Comparison of ENCODE assay signal across 19 cellular contexts in the genomic region with DNA sequence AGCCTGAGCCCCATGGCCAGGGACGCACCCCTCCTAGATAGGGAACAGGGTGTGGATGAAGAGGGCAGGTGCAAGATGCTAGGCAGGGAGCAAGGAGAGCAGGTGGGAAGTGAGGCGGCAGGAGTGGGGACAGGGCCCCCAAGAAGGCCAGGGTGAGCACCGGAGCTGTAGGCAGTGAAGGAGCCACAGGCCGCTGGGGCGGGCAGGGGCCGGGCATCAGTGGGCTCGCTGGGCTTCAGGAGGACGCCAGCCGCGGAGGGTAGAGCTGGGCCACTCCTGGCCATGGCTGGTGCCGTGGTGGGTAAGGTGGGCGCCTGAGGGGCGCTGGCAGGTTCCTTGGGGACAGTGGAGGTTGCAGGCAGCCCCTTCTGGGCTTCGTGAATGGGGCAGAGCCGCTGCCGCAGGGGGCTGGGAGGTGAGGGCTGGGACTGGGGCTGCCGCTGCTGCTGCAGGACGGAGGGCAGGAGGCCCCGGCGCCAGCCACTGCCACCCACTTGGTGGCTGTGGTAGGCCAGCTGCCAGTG. TPM values are rescaled to one million over a fixed set of nuclear protein-coding genes. Genes with fewer than 3 reads are reported as not detected.
DNase-seq lines count a peak whose midpoint lies in the region; ATAC-seq, FAIRE-seq and TF ChIP-seq lines count a peak whose summit lies in the region.
"Had no signal": no experiment of that assay in that cellular context is flagged by ENCODE, and none has a peak within 500 bp of the region (broad histone marks: within the 10 kb centered on the region; RNA-seq: fewer than 3 reads in every experiment).

No MANE protein-coding gene starts in this region.

- DNase-seq in activated CD4-positive, alpha-beta T cell treated with anti-CD3 and anti-CD28 coated beads, Interleukin-2, amount 10 ng/mL, durations not matched to agents 7 days and 5 days = no peak
- no peak for DNase-seq in activated CD4-positive, alpha-beta T cell treated with anti-CD3 and anti-CD28 coated beads, Interleukin-2, amount 50 U/mL, for 4 hours
- no peak for DNase-seq in WERI-Rb-1
- DNase-seq in H1 (ENCODE audit: low read depth in 1 of 2, low spot score in 2 of 2) = no peak
- DNase-seq in osteoblast (ENCODE audit: insufficient read length, low spot score, missing footprints) = peak; percentile 66
- no peak for DNase-seq in body of pancreas
- DNase-seq in BE2C = no peak
- DNase-seq in H54 (ENCODE audit: insufficient read length, low spot score) = no peak
- DNase-seq: AML-193, DMS53, GM23248 had no signal

- TF ChIP-seq CTCF in WERI-Rb-1 (IDR thresholded peaks at IDR 0.05; ENCODE audit: low read depth, low read length) = no peak
- no peak for TF ChIP-seq CTCF in H1 (IDR thresholded peaks at IDR 0.05; ENCODE audit: control extremely low read depth in 1 of 3, insufficient read depth in 1 of 3, low read depth in 1 of 3, low read length in 3 of 3)
- no peak for TF ChIP-seq CTCF in osteoblast (IDR thresholded peaks at IDR 0.05; ENCODE audit: extremely low read depth, low read depth, low read length)
- no peak for TF ChIP-seq CTCF in body of pancreas (IDR thresholded peaks at IDR 0.05)
- no peak for TF ChIP-seq CTCF in BE2C (IDR thresholded peaks at IDR 0.05; ENCODE audit: low read depth, low read length)

- intact Hi-C loops in body of pancreas (cut with DNase I) = no loop called here

- no peak overlapping the region for H2BK120ac ChIP-seq in H1 (replicated peaks; ENCODE audit: low read depth, low read length)

- peaks cover 6% of the 10 kb centered on the region for H3K4me1 Mint-ChIP-seq in activated CD4-positive, alpha-beta T cell treated with anti-CD3 and anti-CD28 coated beads, Interleukin-2, amount 10 ng/mL, durations not matched to agents 7 days and 5 days

- no peak overlapping the region for H3K14ac ChIP-seq in H1 (ENCODE audit: insufficient read length)

- H3K4ac ChIP-seq in H1 (replicated peaks; ENCODE audit: insufficient read length, low read depth, low read length) = no peak overlapping the region

- no peaks in the 10 kb centered on the region for H3K79me2 ChIP-seq in H1 (ENCODE audit: control insufficient read depth in 1 of 2, insufficient read depth in 2 of 2, low read length in 2 of 2)
- H3K79me2 ChIP-seq in osteoblast (ENCODE audit: insufficient read depth, low read length) = no peaks in the 10 kb centered on the region

- H3K23ac ChIP-seq in H1 (ENCODE audit: insufficient read length) = no peak overlapping the region

- H3K79me1 ChIP-seq in H1 (ENCODE audit: low read depth, low read length) = no peaks in the 10 kb centered on the region

- 0 out of 2 replicates have a peak overlapping the region, but pooled peaks have one; percentile 24 for H2AK5ac ChIP-seq in H1 (ENCODE audit: low read depth, low read length)

- H3K27me3 Mint-ChIP-seq in activated CD4-positive, alpha-beta T cell treated with anti-CD3 and anti-CD28 coated beads, Interleukin-2, amount 10 ng/mL, durations not matched to agents 7 days and 5 days = peaks cover 24% of the 10 kb centered on the region

- no peak for TF ChIP-seq EP300 in H1 (IDR thresholded peaks at IDR 0.05; ENCODE audit: borderline replicate concordance in 1 of 2, low read depth in 2 of 2, low read length in 2 of 2)

- H3K9me3 ChIP-seq in WERI-Rb-1 (ENCODE audit: severe bottlenecking) = no peaks in the 10 kb centered on the region
- no peaks in the 10 kb centered on the region for H3K9me3 ChIP-seq in H1 (ENCODE audit: insufficient read depth in 2 of 2, low read depth in 1 of 2, low read length in 1 of 2)
- H3K9me3 ChIP-seq in osteoblast (ENCODE audit: low read depth, low read length) = no peaks in the 10 kb centered on the region
- no peaks in the 10 kb centered on the region for H3K9me3 ChIP-seq in body of pancreas
- H3K9me3 ChIP-seq in BE2C = no peaks in the 10 kb centered on the region
- H3K9me3 ChIP-seq: HAP-1 had no signal

- H2BK15ac ChIP-seq in H1 (ENCODE audit: low read length) = peak overlapping the region; percentile 46; the same call in 1 of the 2 replicates

- peaks cover 5% of the 10 kb centered on the region; the same call in 1 of the 2 replicates for H3K23me2 ChIP-seq in H1 (ENCODE audit: low read depth, low read length)

- H3K36me3 ChIP-seq in WERI-Rb-1 = no peaks in the 10 kb centered on the region
- H3K36me3 ChIP-seq in H1 (ENCODE audit: control insufficient read depth in 2 of 4, insufficient read depth in 4 of 4, low read length in 3 of 4) = no peaks in the 10 kb centered on the region
- H3K36me3 ChIP-seq in osteoblast (ENCODE audit: insufficient read depth, low read length) = no peaks in the 10 kb centered on the region
- no peaks in the 10 kb centered on the region for H3K36me3 ChIP-seq in body of pancreas (replicated peaks in 1 of 2; ENCODE audit: insufficient read depth in 1 of 2, low read depth in 2 of 2)
- H3K36me3 ChIP-seq in BE2C = no peaks in the 10 kb centered on the region
- H3K36me3 ChIP-seq: HAP-1 had no signal

- no peak overlapping the region; the same call in 1 of the 2 replicates for H2BK5ac ChIP-seq in H1 (ENCODE audit: low read depth, low read length)

- H3K4me3 Mint-ChIP-seq in activated CD4-positive, alpha-beta T cell treated with anti-CD3 and anti-CD28 coated beads, Interleukin-2, amount 10 ng/mL, durations not matched to agents 7 days and 5 days = no peak overlapping the region

- TF ChIP-seq POLR2A in H1 (IDR thresholded peaks at IDR 0.05; ENCODE audit: control extremely low read depth in 1 of 2, low read depth in 2 of 2, low read length in 2 of 2) = no peak
- no peak for TF ChIP-seq POLR2A in body of pancreas (IDR thresholded peaks at IDR 0.05)
- TF ChIP-seq POLR2A in H54 (IDR thresholded peaks at IDR 0.05; ENCODE audit: low read depth, low read length) = no peak

- no peak overlapping the region for H3K4me2 ChIP-seq in H1 (ENCODE audit: insufficient read depth in 1 of 2, low read depth in 2 of 2, low read length in 2 of 2)
- no peak overlapping the region for H3K4me2 ChIP-seq in osteoblast (ENCODE audit: insufficient read depth, low read length)

- H2BK20ac ChIP-seq in H1 (ENCODE audit: low read length) = no peak overlapping the region

- H4K20me1 ChIP-seq in H1 (replicated peaks in 1 of 2; ENCODE audit: control insufficient read depth in 1 of 2, insufficient read depth in 2 of 2, low read length in 2 of 2) (peaks cover 0 to 5% of the 10 kb centered on the region in 2 experiments), osteoblast (ENCODE audit: insufficient read depth, low read length) (no peaks in the 10 kb centered on the region)

- CTCF ChIA-PET in activated CD4-positive, alpha-beta T cell treated with anti-CD3 and anti-CD28 coated beads, Interleukin-2, amount 10 ng/mL, durations not matched to agents 7 days and 5 days (lab: Charles Lee) = interaction anchor here (1.5 kb wide), 1 partner anchor 15 kb away, joined by 3 read pairs; no protein-coding TSS in a partner anchor
- CTCF ChIA-PET in H1 (lab: Charles Lee; ENCODE audit: partially characterized antibody) = interaction anchor here (1.0 to 4.0 kb wide), 3 partner anchors 10 to 88 kb away, joined by 3 to 32 read pairs (median 4); partner anchors contain the start of genes BLOC1S3 and TRAPPC6A

- no peak overlapping the region for H3K18ac ChIP-seq in H1 (ENCODE audit: extremely low read depth, low read length)

- no peak overlapping the region for H2AFZ ChIP-seq in H1 (ENCODE audit: low read length)
- H2AFZ ChIP-seq in osteoblast (ENCODE audit: low read length) = no peak overlapping the region
- H2AFZ ChIP-seq: GM23248 had no signal

- no peak overlapping the region for H4K8ac ChIP-seq in H1 (ENCODE audit: extremely low read depth, insufficient read depth, low read length)

- H3K9me3 Mint-ChIP-seq in activated CD4-positive, alpha-beta T cell treated with anti-CD3 and anti-CD28 coated beads, Interleukin-2, amount 10 ng/mL, durations not matched to agents 7 days and 5 days = no peaks in the 10 kb centered on the region
- H3K9me3 Mint-ChIP-seq: CD4-positive, alpha-beta memory T cell; IgD-negative memory B cell had no signal

- no peak overlapping the region for H4K5ac ChIP-seq in H1 (ENCODE audit: insufficient read length, low read depth, low read length)

- no peak for TF ChIP-seq RAD21 in H1 (IDR thresholded peaks at IDR 0.05 in 1 of 2, conservative IDR thresholded peaks at IDR 0.05 in 1 of 2; ENCODE audit: low read depth in 2 of 2, low read length in 2 of 2)

- ATAC-seq in body of pancreas = no peak

- H4K91ac ChIP-seq in H1 (replicated peaks; ENCODE audit: insufficient read length, low read length) = no peak overlapping the region

- no peaks in the 10 kb centered on the region for H3K27me3 ChIP-seq in WERI-Rb-1 (ENCODE audit: insufficient read depth, low read depth, severe bottlenecking)
- H3K27me3 ChIP-seq in H1 (replicated peaks in 1 of 4; ENCODE audit: control insufficient read depth in 3 of 4, extremely low read depth in 1 of 4, insufficient read depth in 3 of 4, low read length in 3 of 4) = peaks cover 5 to 25% (median 19%) of the 10 kb centered on the region in 4 experiments
- H3K27me3 ChIP-seq in osteoblast (ENCODE audit: insufficient read depth, low read length) = peaks cover 17% of the 10 kb centered on the region
- H3K27me3 ChIP-seq in body of pancreas = peaks cover 0 to 4% of the 10 kb centered on the region in 2 donors
- no peaks in the 10 kb centered on the region for H3K27me3 ChIP-seq in BE2C

- no peak overlapping the region for H2BK12ac ChIP-seq in H1 (ENCODE audit: low read depth, low read length)

- H3K27ac ChIP-seq in WERI-Rb-1 (peak overlapping the region; percentile 49), H1 (ENCODE audit: low read depth, low read length) (no peak overlapping the region), osteoblast (ENCODE audit: low read depth, low read length) (no peak overlapping the region), body of pancreas (no peak overlapping the region)
- H3K27ac ChIP-seq: 22Rv1, C4-2B, GM23248 had no signal

- WGBS in H1 (ENCODE audit: extremely low coverage in 1 of 2, insufficient coverage in 1 of 2, insufficient read length in 1 of 2, insufficient replicate concordance in 2 of 2, low coverage in 1 of 2, low lambda C conversion rate in 2 of 2, missing lambda C conversion rate in 1 of 2), 2 experiments = 95% methylated on average over 20 of the region's 20 CpGs; no CpG with 5 or more reads in 1 of the 2 experiments
- 65 to 76% methylated on average over 2 to 20 of the region's 20 CpGs for WGBS in body of pancreas, 2 donors

- POLR2A ChIA-PET in activated CD4-positive, alpha-beta T cell treated with anti-CD3 and anti-CD28 coated beads, Interleukin-2, amount 10 ng/mL, durations not matched to agents 7 days and 5 days (lab: Charles Lee) = no interaction called here
- POLR2A ChIA-PET in H1 (lab: Charles Lee; ENCODE audit: partially characterized antibody) = interaction anchor here (0.8 to 3.1 kb wide), 2 partner anchors 10 to 12 kb away, joined by 3 to 14 read pairs; no protein-coding TSS in a partner anchor

- H3K36me3 Mint-ChIP-seq in activated CD4-positive, alpha-beta T cell treated with anti-CD3 and anti-CD28 coated beads, Interleukin-2, amount 10 ng/mL, durations not matched to agents 7 days and 5 days (ENCODE audit: low read depth) = no peaks in the 10 kb centered on the region
- H3K36me3 Mint-ChIP-seq: CD4-positive, alpha-beta memory T cell had no signal

- no peak overlapping the region for H3K9ac ChIP-seq in H1 (replicated peaks in 1 of 4; ENCODE audit: extremely low read depth in 1 of 4, low read depth in 3 of 4, low read length in 3 of 4)
- H3K9ac ChIP-seq: GM23248 had no signal

- H3K27ac Mint-ChIP-seq in activated CD4-positive, alpha-beta T cell treated with anti-CD3 and anti-CD28 coated beads, Interleukin-2, amount 10 ng/mL, durations not matched to agents 7 days and 5 days = peak overlapping the region; percentile 46
- H3K27ac Mint-ChIP-seq: CD4-positive, alpha-beta memory T cell had no signal

- H3K4me3 ChIP-seq in WERI-Rb-1 (ENCODE audit: low read depth, low read length) = no peak overlapping the region
- no peak overlapping the region for H3K4me3 ChIP-seq in H1 (ENCODE audit: extremely low read depth in 1 of 4, insufficient read depth in 2 of 4, low read depth in 3 of 4, low read length in 4 of 4)
- no peak overlapping the region for H3K4me3 ChIP-seq in osteoblast (ENCODE audit: insufficient read depth, low read length)
- H3K4me3 ChIP-seq in body of pancreas = no peak overlapping the region
- H3K4me3 ChIP-seq in BE2C (ENCODE audit: low read depth, low read length) = no peak overlapping the region
- H3K4me3 ChIP-seq: GM23248, HAP-1 had no signal

- peaks cover 0 to 14% (median 7%) of the 10 kb centered on the region in 4 experiments; a peak in 6 of 7 replicates for H3K4me1 ChIP-seq in H1 (replicated peaks in 1 of 4; ENCODE audit: control insufficient read depth in 3 of 4, insufficient read depth in 4 of 4, low read length in 3 of 4)
- H3K4me1 ChIP-seq in osteoblast (ENCODE audit: insufficient read depth, low read length) = peaks cover 9% of the 10 kb centered on the region
- H3K4me1 ChIP-seq in body of pancreas = peaks cover 21% of the 10 kb centered on the region
- H3K4me1 ChIP-seq in BE2C = no peaks in the 10 kb centered on the region

- H3K56ac ChIP-seq in H1 (replicated peaks; ENCODE audit: insufficient read length, low read depth, low read length) = no peak overlapping the region

- FAIRE-seq in H1 (lab: Jason Lieb, UNC) = no peak
- no peak for FAIRE-seq in H54 (lab: Jason Lieb, UNC)
- FAIRE-seq: D721Med, GM18507 had no signal

RNA-seq across cellular contexts. Expression of gene NKPD1, which starts 2.2 kb away (rescaled TPM):
- under 1 TPM in 1 of 2 experiments, not detected in 1; 0.17 TPM for total RNA-seq in activated CD4-positive, alpha-beta T cell treated with anti-CD3 and anti-CD28 coated beads, Interleukin-2, amount 10 ng/mL, durations not matched to agents 7 days and 5 days
- total RNA-seq in H1 (2021; fragmentation: NEBNext Ultra II Directional; extraction: Animal tissue kit (Norgen Biotek cat#: 25700)) = 0.38 and 0.39 TPM in 2 replicates
- polyA plus RNA-seq in H1 (2011; rRNA removed) = 0.30 and 0.55 TPM in 2 replicates
- 0.69 TPM for polyA plus RNA-seq in H1 (2011; cell fraction: cytosol; rRNA removed)
- 0.73 TPM for polyA plus RNA-seq in H1 (2011; cell fraction: nucleus; rRNA removed)
- polyA plus RNA-seq in H1 (2012, experiment 1 of 2) = 0.22 to 0.24 TPM (median 0.23 TPM) in 3 of 4 replicates, not detected in the other
- polyA plus RNA-seq in H1 (2012, experiment 2 of 2) = 0.20 TPM
- 0.22 TPM for polyA plus RNA-seq in H1 (2013, experiment 1 of 2)
- 0.26 TPM for polyA plus RNA-seq in H1 (2013, experiment 2 of 2)
- 0.22 and 0.32 TPM in 2 replicates for polyA minus RNA-seq in H1 (2011; rRNA and poly(A)+ RNA removed)
- polyA minus RNA-seq in H1 (2011; cell fraction: cytosol; rRNA and poly(A)+ RNA removed) = not detected
- polyA minus RNA-seq in H1 (2011; cell fraction: nucleus; rRNA and poly(A)+ RNA removed) = 0.80 TPM
- 0.29 TPM in 1 of 2 replicates, not detected in the other for total RNA-seq in osteoblast
- not detected for total RNA-seq in body of pancreas
- 0.17 TPM for polyA plus RNA-seq in BE2C (2012; ENCODE audit: insufficient read depth, insufficient read length, low read depth)
- total RNA-seq: HT1080 had no signal
- polyA plus RNA-seq: GM23248, IgD-negative memory B cell had no signal

RNA-seq across cellular contexts. Expression of gene TRAPPC6A, which starts 19.5 kb away (rescaled TPM):
- total RNA-seq in activated CD4-positive, alpha-beta T cell treated with anti-CD3 and anti-CD28 coated beads, Interleukin-2, amount 10 ng/mL, durations not matched to agents 7 days and 5 days = 10 to 100 TPM; 55.1 to 64.2 TPM
- 30.5 and 31.8 TPM in 2 replicates for total RNA-seq in H1 (2021; fragmentation: NEBNext Ultra II Directional; extraction: Animal tissue kit (Norgen Biotek cat#: 25700))
- polyA plus RNA-seq in H1 (2011; rRNA removed) = 130 and 144 TPM in 2 replicates
- polyA plus RNA-seq in H1 (2011; cell fraction: cytosol; rRNA removed) = 127 TPM
- polyA plus RNA-seq in H1 (2011; cell fraction: nucleus; rRNA removed) = 71.3 TPM
- 38.7 to 84.3 TPM (median 76.0 TPM) in 4 replicates for polyA plus RNA-seq in H1 (2012, experiment 1 of 2)
- polyA plus RNA-seq in H1 (2012, experiment 2 of 2) = 102 TPM
- 35.8 TPM for polyA plus RNA-seq in H1 (2013, experiment 1 of 2)
- polyA plus RNA-seq in H1 (2013, experiment 2 of 2) = 35.4 TPM
- polyA minus RNA-seq in H1 (2011; rRNA and poly(A)+ RNA removed) = 9.3 and 13.3 TPM in 2 replicates
- polyA minus RNA-seq in H1 (2011; cell fraction: cytosol; rRNA and poly(A)+ RNA removed) = 17.0 TPM
- polyA minus RNA-seq in H1 (2011; cell fraction: nucleus; rRNA and poly(A)+ RNA removed) = 10.3 TPM
- total RNA-seq in osteoblast (13.8 and 17.4 TPM in 2 replicates), body of pancreas (1 to 10 TPM in 1 of 2 donors, not detected in 1; 8.3 TPM)
- 26.1 TPM for polyA plus RNA-seq in BE2C (2012; ENCODE audit: insufficient read depth, insufficient read length, low read depth)

RNA-seq across cellular contexts. Expression of gene BLOC1S3, which starts 20.0 kb away (rescaled TPM):
- 10 to 100 TPM; 15.3 to 19.7 TPM for total RNA-seq in activated CD4-positive, alpha-beta T cell treated with anti-CD3 and anti-CD28 coated beads, Interleukin-2, amount 10 ng/mL, durations not matched to agents 7 days and 5 days
- total RNA-seq in H1 (2021; fragmentation: NEBNext Ultra II Directional; extraction: Animal tissue kit (Norgen Biotek cat#: 25700)) = 6.0 and 8.0 TPM in 2 replicates
- 6.1 and 7.6 TPM in 2 replicates for polyA plus RNA-seq in H1 (2011; rRNA removed)
- polyA plus RNA-seq in H1 (2011; cell fraction: cytosol; rRNA removed) = 3.2 TPM
- polyA plus RNA-seq in H1 (2011; cell fraction: nucleus; rRNA removed) = 5.1 TPM
- 4.5 to 6.2 TPM (median 5.0 TPM) in 4 replicates for polyA plus RNA-seq in H1 (2012, experiment 1 of 2)
- 3.8 TPM for polyA plus RNA-seq in H1 (2012, experiment 2 of 2)
- 5.2 TPM for polyA plus RNA-seq in H1 (2013, experiment 1 of 2)
- 6.0 TPM for polyA plus RNA-seq in H1 (2013, experiment 2 of 2)
- 4.8 and 6.4 TPM in 2 replicates for polyA minus RNA-seq in H1 (2011; rRNA and poly(A)+ RNA removed)
- 4.0 TPM for polyA minus RNA-seq in H1 (2011; cell fraction: cytosol; rRNA and poly(A)+ RNA removed)
- polyA minus RNA-seq in H1 (2011; cell fraction: nucleus; rRNA and poly(A)+ RNA removed) = 8.1 TPM
- total RNA-seq in osteoblast (7.2 and 10.0 TPM in 2 replicates), body of pancreas (10 to 100 TPM in 1 of 2 donors, 1 to 10 TPM in 1; 4.9 to 12.5 TPM)
- 12.6 TPM for polyA plus RNA-seq in BE2C (2012; ENCODE audit: insufficient read depth, insufficient read length, low read depth)
